Comparison of ENCODE assay signal across 9 cellular contexts in genomic region chr11:46674463-46675287, GRCh38. TPM values are rescaled to one million over a fixed set of nuclear protein-coding genes. Genes with fewer than 3 reads are reported as not detected.
DNase-seq lines count a peak whose midpoint lies in the region; ATAC-seq lines count a peak whose summit lies in the region.
"Had no signal": no experiment of that assay in that cellular context is flagged by ENCODE, and none has a peak within 500 bp of the region (broad histone marks: within the 10 kb centered on the region; RNA-seq: fewer than 3 reads in every experiment).

No MANE protein-coding gene starts in this region.

- H3K36me3 ChIP-seq in endocrine pancreas (ENCODE audit: control insufficient read depth, insufficient read depth, low read length) = peaks cover 7% of the 10 kb centered on the region

- no peaks in the 10 kb centered on the region for H3K9me3 ChIP-seq in endocrine pancreas (ENCODE audit: control insufficient read depth, low read length)

- no peaks in the 10 kb centered on the region for H3K27me3 ChIP-seq in endocrine pancreas (ENCODE audit: control insufficient read depth, insufficient read depth, low read length)

- no peaks in the 10 kb centered on the region for H3K27me3 Mint-ChIP-seq in natural killer cell treated with Interleukin-12 subunit alpha and Interleukin-12 subunit beta and Interleukin-15 and Interleukin-18, amount 100 ng/mL, for 72 hours

- DNase-seq in EH (ENCODE audit: low read depth) (peak; percentile 46), SIG-M5 (lab: John Stamatoyannopoulos, UW) (peak; percentile 52), NCI-H1105 (lab: John Stamatoyannopoulos, UW) (no peak), NCI-H1092 (lab: John Stamatoyannopoulos, UW) (no peak)
- DNase-seq in natural killer cell treated with Interleukin-12 subunit alpha and Interleukin-12 subunit beta and Interleukin-15 and Interleukin-18, amount 100 ng/mL, for 72 hours (ENCODE audit: low spot score) = no peak

- H3K4me3 ChIP-seq in endocrine pancreas (ENCODE audit: control insufficient read depth, insufficient read depth, low read length) = no peak overlapping the region

- H3K9me3 Mint-ChIP-seq in natural killer cell treated with Interleukin-12 subunit alpha and Interleukin-12 subunit beta and Interleukin-15 and Interleukin-18, amount 100 ng/mL, for 72 hours = no peaks in the 10 kb centered on the region

- ATAC-seq in natural killer cell treated with Interleukin-12 subunit alpha and Interleukin-12 subunit beta and Interleukin-15 and Interleukin-18, amount 100 ng/mL, for 72 hours = no peak
- ATAC-seq in HG03378 (IDR thresholded peaks at IDR 0.05; ENCODE audit: unreplicated experiment) (no peak), HG03045 (IDR thresholded peaks at IDR 0.05; ENCODE audit: unreplicated experiment) (no peak)

- no peaks in the 10 kb centered on the region for H3K4me1 ChIP-seq in endocrine pancreas (ENCODE audit: control insufficient read depth, insufficient read depth, low read length)

- no peak overlapping the region for H3K4me3 Mint-ChIP-seq in natural killer cell treated with Interleukin-12 subunit alpha and Interleukin-12 subunit beta and Interleukin-15 and Interleukin-18, amount 100 ng/mL, for 72 hours

- peaks cover 39 to 53% of the 10 kb centered on the region in 2 donors for H3K4me1 Mint-ChIP-seq in natural killer cell treated with Interleukin-12 subunit alpha and Interleukin-12 subunit beta and Interleukin-15 and Interleukin-18, amount 100 ng/mL, for 72 hours (ENCODE audit: low read depth in 2 of 2)

- peaks cover 7% of the 10 kb centered on the region for H3K36me3 Mint-ChIP-seq in natural killer cell treated with Interleukin-12 subunit alpha and Interleukin-12 subunit beta and Interleukin-15 and Interleukin-18, amount 100 ng/mL, for 72 hours

- H3K9ac ChIP-seq in endocrine pancreas (ENCODE audit: control insufficient read depth, insufficient read depth, low read length) = peak overlapping the region; percentile 30

- H3K27ac Mint-ChIP-seq in natural killer cell treated with Interleukin-12 subunit alpha and Interleukin-12 subunit beta and Interleukin-15 and Interleukin-18, amount 100 ng/mL, for 72 hours = peak overlapping the region; percentile 89 to 91

RNA-seq across cellular contexts. Expression of gene ARHGAP1, which starts 25.7 kb away (rescaled TPM):
- total RNA-seq in natural killer cell treated with Interleukin-12 subunit alpha and Interleukin-12 subunit beta and Interleukin-15 and Interleukin-18, amount 100 ng/mL, for 72 hours = 10 to 100 TPM; 66.6 to 68.9 TPM

RNA-seq across cellular contexts. Expression of gene ZNF408, which starts 26.2 kb away (rescaled TPM):
- total RNA-seq in natural killer cell treated with Interleukin-12 subunit alpha and Interleukin-12 subunit beta and Interleukin-15 and Interleukin-18, amount 100 ng/mL, for 72 hours = 10 to 100 TPM; 14.4 to 15.0 TPM

RNA-seq across cellular contexts. Expression of gene F2, which starts 44.3 kb away (rescaled TPM):
- under 1 TPM in 1 of 2 donors, not detected in 1; 0.17 TPM for total RNA-seq in natural killer cell treated with Interleukin-12 subunit alpha and Interleukin-12 subunit beta and Interleukin-15 and Interleukin-18, amount 100 ng/mL, for 72 hours
- total RNA-seq: dermis microvascular lymphatic vessel endothelial cell had no signal

RNA-seq across cellular contexts. Expression of gene ATG13, which starts 57.3 kb away (rescaled TPM):
- 10 to 100 TPM; 93.9 to 96.6 TPM for total RNA-seq in natural killer cell treated with Interleukin-12 subunit alpha and Interleukin-12 subunit beta and Interleukin-15 and Interleukin-18, amount 100 ng/mL, for 72 hours

RNA-seq across cellular contexts. Expression of gene HARBI1, which starts 57.6 kb away (rescaled TPM):
- 1 to 10 TPM; 6.2 to 6.4 TPM for total RNA-seq in natural killer cell treated with Interleukin-12 subunit alpha and Interleukin-12 subunit beta and Interleukin-15 and Interleukin-18, amount 100 ng/mL, for 72 hours

Comparison
In these comparisons a context has a peak if more than half of its experiments do, and no peak if none do; other contexts are left out.
1. DNase-seq: peak in EH (single experiment) and SIG-M5 (single experiment); none in natural killer cell treated with Interleukin-12 subunit alpha and Interleukin-12 subunit beta and Interleukin-15 and Interleukin-18, amount 100 ng/mL, for 72 hours (single experiment), NCI-H1105 (single experiment) and NCI-H1092 (single experiment).